In genomic region chr17:49920370-49920769, GRCh38 we compare ENCODE assay signal across 1 cellular context.
TF ChIP-seq lines count a peak whose summit lies in the region.

No MANE protein-coding gene starts in this region.

TF ChIP-seq in HCT116, 20 proteins besides CTCF, POLR2A, EP300 and RAD21:
- no peak for TF ChIP-seq ATF3 (IDR thresholded peaks at IDR 0.05)
- no peak for TF ChIP-seq SRF (IDR thresholded peaks at IDR 0.05; ENCODE audit: low read depth)
- no peak for TF ChIP-seq REST (IDR thresholded peaks at IDR 0.05; ENCODE audit: low read depth)
- no peak for TF ChIP-seq ELF1 (IDR thresholded peaks at IDR 0.05; ENCODE audit: borderline replicate concordance, low read depth)
- no peak for TF ChIP-seq ZFX (IDR thresholded peaks at IDR 0.05)
- no peak for TF ChIP-seq MAX (IDR thresholded peaks at IDR 0.05)
- no peak for TF ChIP-seq TCF7L2 (IDR thresholded peaks at IDR 0.05; ENCODE audit: borderline replicate concordance, extremely low read depth, insufficient read depth, insufficient read length)
- TF ChIP-seq EZH2phosphoT487 (IDR thresholded peaks at IDR 0.05; ENCODE audit: borderline replicate concordance), result no peak
- no peak for TF ChIP-seq FOSL1 (IDR thresholded peaks at IDR 0.05; ENCODE audit: low read depth)
- no peak for TF ChIP-seq SP1 (IDR thresholded peaks at IDR 0.05; ENCODE audit: low read depth)
- no peak for TF ChIP-seq ZNF274 (IDR thresholded peaks at IDR 0.05; ENCODE audit: low read depth, low read length)
- no peak for TF ChIP-seq ZBTB33 (IDR thresholded peaks at IDR 0.05; ENCODE audit: extremely low read depth, insufficient replicate concordance, low read length)
- TF ChIP-seq CBX3 (IDR thresholded peaks at IDR 0.05; ENCODE audit: low read depth), result no peak
